ENCODE assay signal across 9 cellular contexts in genomic region chr7:101169110-101169837, GRCh38. TPM values are rescaled to one million over a fixed set of nuclear protein-coding genes. Genes with fewer than 3 reads are reported as not detected.
DNase-seq lines count a peak whose midpoint lies in the region; ATAC-seq and TF ChIP-seq lines count a peak whose summit lies in the region.
"Had no signal": no experiment of that assay in that cellular context is flagged by ENCODE, and none has a peak within 500 bp of the region (broad histone marks: within the 10 kb centered on the region; RNA-seq: fewer than 3 reads in every experiment).

No MANE protein-coding gene starts in this region.

- peaks cover 6% of the 10 kb centered on the region for H3K79me2 ChIP-seq in DOHH2 (ENCODE audit: control insufficient read depth, low read length)

- TF ChIP-seq CTCF in 22Rv1 (IDR thresholded peaks at IDR 0.05) = no peak
- TF ChIP-seq CTCF in DOHH2 (IDR thresholded peaks at IDR 0.05; ENCODE audit: low read depth, low read length, poor library complexity, severe bottlenecking) = no peak
- no peak for TF ChIP-seq CTCF in fibroblast of mammary gland (conservative IDR thresholded peaks at IDR 0.05; ENCODE audit: control insufficient read depth, insufficient read depth, low read depth, low read length)
- no peak for TF ChIP-seq CTCF in body of pancreas (IDR thresholded peaks at IDR 0.05)

- intact Hi-C loops in body of pancreas (cut with DNase I) = no loop called here

- H3K9me3 ChIP-seq in DOHH2 (ENCODE audit: control insufficient read depth, insufficient read depth, low read length) (no peaks in the 10 kb centered on the region), SK-N-MC (ENCODE audit: low read depth, low read length) (no peaks in the 10 kb centered on the region), body of pancreas (no peaks in the 10 kb centered on the region)

- peaks cover 7% of the 10 kb centered on the region; the same call in 1 of the 2 replicates for H3F3A ChIP-seq in DOHH2 (ENCODE audit: control insufficient read depth, insufficient read depth)

- peak overlapping the region; percentile 38 for H3K27ac ChIP-seq in 22Rv1
- H3K27ac ChIP-seq in DOHH2 (ENCODE audit: low read depth, low read length) = no peak overlapping the region
- H3K27ac ChIP-seq in SK-N-MC = no peak overlapping the region
- no peak overlapping the region for H3K27ac ChIP-seq in body of pancreas

- H4K20me1 ChIP-seq in DOHH2 (ENCODE audit: control insufficient read depth, insufficient read depth, low read depth, low read length) = peaks cover 34% of the 10 kb centered on the region

- H3K4me2 ChIP-seq in DOHH2 (ENCODE audit: low read length) = peak overlapping the region; percentile 9; the same call in 1 of the 2 replicates

- H3K27me3 ChIP-seq in DOHH2 (ENCODE audit: control insufficient read depth, low read length) (peaks cover 75% of the 10 kb centered on the region), body of pancreas (peaks cover 0 to 66% of the 10 kb centered on the region in 2 donors)

- H3K4me3 ChIP-seq in DOHH2 (ENCODE audit: low read length) (no peak overlapping the region), SK-N-MC (peak overlapping the region; percentile 40; the same call in 1 of the 2 replicates), fibroblast of mammary gland (ENCODE audit: control insufficient read depth, low read depth, low read length) (peak overlapping the region; percentile 6), body of pancreas (no peak overlapping the region)

- TF ChIP-seq POLR2A in body of pancreas (IDR thresholded peaks at IDR 0.05) = no peak

- H3K36me3 ChIP-seq in DOHH2 (ENCODE audit: control insufficient read depth, low read length) = no peaks in the 10 kb centered on the region
- no peaks in the 10 kb centered on the region for H3K36me3 ChIP-seq in SK-N-MC (ENCODE audit: insufficient read depth, low read length)
- no peaks in the 10 kb centered on the region for H3K36me3 ChIP-seq in body of pancreas (replicated peaks in 1 of 2; ENCODE audit: insufficient read depth in 1 of 2, low read depth in 2 of 2)

- no peak for ATAC-seq in HG02884 (IDR thresholded peaks at IDR 0.05; ENCODE audit: unreplicated experiment)
- ATAC-seq in body of pancreas = no peak

- DNase-seq in SK-N-MC (ENCODE audit: low read depth, low spot score) (no peak), fibroblast of mammary gland (ENCODE audit: low read depth) (no peak), HK-2 (ENCODE audit: unreplicated experiment) (no peak), RKO (ENCODE audit: low spot score) (no peak), body of pancreas (no peak)

- no peaks in the 10 kb centered on the region for H3K9me2 ChIP-seq in DOHH2 (replicated peaks; ENCODE audit: control insufficient read depth, low read length)

- no peak overlapping the region for H3K9ac ChIP-seq in SK-N-MC (ENCODE audit: insufficient read length)

- WGBS in body of pancreas, 2 donors = 2 to 4% methylated on average over 10 to 18 of the region's 18 CpGs

- H3K4me1 ChIP-seq in DOHH2 (ENCODE audit: control insufficient read depth, low read length) (peaks cover 55% of the 10 kb centered on the region), body of pancreas (peaks cover 56% of the 10 kb centered on the region)

RNA-seq across cellular contexts. Expression of gene VGF, which starts 3.9 kb away (rescaled TPM):
- 1 to 10 TPM; 3.0 to 4.9 TPM for total RNA-seq in body of pancreas

RNA-seq across cellular contexts. Expression of gene NAT16, which starts 10.8 kb away (rescaled TPM):
- total RNA-seq in body of pancreas = under 1 TPM in 1 of 2 donors, not detected in 1; 0.26 TPM
- total RNA-seq: progenitor cell of endocrine pancreas had no signal

RNA-seq across cellular contexts. Expression of gene AP1S1, which starts 15.0 kb away (rescaled TPM):
- 10 to 100 TPM; 12.2 to 23.6 TPM for total RNA-seq in body of pancreas

RNA-seq across cellular contexts. Expression of gene MOGAT3, which starts 31.6 kb away (rescaled TPM):
- not detected for total RNA-seq in body of pancreas
- total RNA-seq: progenitor cell of endocrine pancreas had no signal

RNA-seq across cellular contexts. Expression of gene SERPINE1, which starts 42.4 kb away (rescaled TPM):
- 10 to 100 TPM; 20.2 to 36.3 TPM for total RNA-seq in body of pancreas

Comparison
In these comparisons a context has a peak if more than half of its experiments do, and no peak if none do; other contexts are left out.
1. H3K4me3 ChIP-seq: peak in SK-N-MC (single experiment) and fibroblast of mammary gland (single experiment); none in DOHH2 (single experiment) and body of pancreas (0 of 2).